ENCODE assay signal across 8 cellular contexts in the genomic region with DNA sequence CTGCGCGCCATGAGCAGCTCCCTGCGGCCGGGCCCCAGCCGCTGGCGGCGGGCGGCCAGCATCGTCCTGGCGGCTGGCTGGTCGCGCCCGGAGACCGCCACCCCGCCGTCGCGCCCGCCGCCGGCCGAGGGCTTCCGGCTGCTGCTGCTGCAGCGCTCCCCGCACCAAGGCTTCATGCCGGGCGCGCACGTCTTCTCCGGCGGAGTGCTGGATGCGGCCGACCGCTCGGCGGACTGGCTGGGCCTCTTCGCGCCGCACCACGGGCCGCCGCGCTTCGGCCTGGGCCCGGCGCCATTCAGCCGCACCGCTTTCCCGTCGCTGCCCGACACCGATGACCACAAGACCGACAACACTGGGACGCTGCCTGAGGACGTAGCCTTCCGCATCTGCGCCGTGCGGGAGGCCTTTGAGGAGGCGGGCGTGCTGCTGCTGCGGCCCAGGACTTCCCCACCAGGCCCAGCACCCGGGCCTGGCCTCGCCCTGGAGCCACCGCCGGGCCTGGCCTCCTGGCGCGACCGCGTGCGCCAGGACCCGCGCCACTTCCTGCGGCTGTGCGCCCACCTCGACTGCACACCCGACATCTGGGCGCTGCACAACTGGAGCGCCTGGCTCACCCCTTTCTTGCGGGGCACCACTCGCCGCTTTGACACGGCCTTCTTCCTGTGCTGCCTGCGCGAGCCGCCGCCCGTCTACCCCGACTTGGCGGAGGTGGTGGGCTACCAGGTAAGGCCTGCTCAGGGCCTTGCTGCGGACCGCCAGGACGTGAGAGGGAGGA. TPM values are rescaled to one million over a fixed set of nuclear protein-coding genes. Genes with fewer than 3 reads are reported as not detected.
DNase-seq lines count a peak whose midpoint lies in the region; ATAC-seq and TF ChIP-seq lines count a peak whose summit lies in the region.

No MANE protein-coding gene starts in this region.

- DNase-seq in AML-193 (lab: John Stamatoyannopoulos, UW) (peak; percentile 39 to 44), NT2/D1 (ENCODE audit: low read depth, low spot score) (no peak), foreskin fibroblast (peak; percentile 70 to 85), natural killer cell (peak; percentile 49), transverse colon (peak; percentile 66)
- peak; percentile 85 for DNase-seq in activated effector memory CD4-positive, alpha-beta T cell treated with anti-CD3 and anti-CD28 coated beads, Interleukin-2, amount 50 U/mL, for 16 hours

- H3K4me1 ChIP-seq in NT2/D1 (ENCODE audit: insufficient read depth, insufficient read length) (peaks cover 4% of the 10 kb centered on the region), transverse colon (peaks cover 22 to 51% (median 40%) of the 10 kb centered on the region in 4 donors)

- TF ChIP-seq CTCF in foreskin fibroblast (IDR thresholded peaks at IDR 0.05; ENCODE audit: low read depth, low read length) (no peak), natural killer cell (IDR thresholded peaks at IDR 0.05) (no peak), transverse colon (IDR thresholded peaks at IDR 0.05) (no peak)

- ATAC-seq in GM18867 (IDR thresholded peaks at IDR 0.05; ENCODE audit: unreplicated experiment) = peak; percentile 65
- peak; percentile 57 for ATAC-seq in HG03039 (IDR thresholded peaks at IDR 0.05; ENCODE audit: unreplicated experiment)
- ATAC-seq in natural killer cell = peak; percentile 54 to 81 (median 70)

- no peak for TF ChIP-seq POLR2A in transverse colon (IDR thresholded peaks at IDR 0.05)

- H3K36me3 ChIP-seq in NT2/D1 (ENCODE audit: insufficient read depth, insufficient read length, low read length) (peaks cover 10% of the 10 kb centered on the region), transverse colon (no peaks in the 10 kb centered on the region)

- H3K27me3 Mint-ChIP-seq in natural killer cell (ENCODE audit: low read depth in 2 of 2) = no peaks in the 10 kb centered on the region

- TF ChIP-seq EP300 in transverse colon (IDR thresholded peaks at IDR 0.05; ENCODE audit: low read depth) = no peak

- H3K9ac ChIP-seq in NT2/D1 (ENCODE audit: insufficient read length, low read depth) = peak overlapping the region; percentile 86

- H3K9me3 ChIP-seq in NT2/D1 (ENCODE audit: insufficient read depth, low read length) (peaks cover 10% of the 10 kb centered on the region; the same call in 1 of the 2 replicates), transverse colon (no peaks in the 10 kb centered on the region)

- H3K27me3 ChIP-seq in NT2/D1 (ENCODE audit: insufficient read depth, insufficient read length) = peaks cover 15% of the 10 kb centered on the region
- H3K27me3 ChIP-seq in transverse colon = no peaks in the 10 kb centered on the region

- peak overlapping the region; percentile 89 to 95 (median 90) for H3K27ac ChIP-seq in transverse colon

- intact Hi-C loops in natural killer cell (cut with micrococcal nuclease) = loop anchor here (2.0 kb wide), 2 partner anchors 17 to 55 kb away; a partner anchor contains a TSS
- intact Hi-C loops in transverse colon (cut with DNase I; ENCODE audit: low total_unique reads) = no loop called here

- peaks cover 50 to 51% of the 10 kb centered on the region in 2 donors for H3K4me1 Mint-ChIP-seq in natural killer cell

- no peaks in the 10 kb centered on the region for H3K36me3 Mint-ChIP-seq in natural killer cell

- H3K4me3 Mint-ChIP-seq in natural killer cell = peak overlapping the region; percentile 94

- H3K9me3 Mint-ChIP-seq in natural killer cell = peaks cover 0 to 3% of the 10 kb centered on the region in 2 donors

- H3K27ac Mint-ChIP-seq in natural killer cell = peak overlapping the region; percentile 88 to 90

- H3K4me3 ChIP-seq in NT2/D1 (ENCODE audit: insufficient read length, low read depth) = peak overlapping the region; percentile 68
- peak overlapping the region; percentile 56 to 61 for H3K4me3 ChIP-seq in foreskin fibroblast (ENCODE audit: low read depth in 1 of 2, low read length in 2 of 2)
- peak overlapping the region; percentile 58 to 86 (median 66) for H3K4me3 ChIP-seq in transverse colon

- 1% methylated on average over 30 of the region's 93 CpGs; no CpG with 5 or more reads in 1 of the 2 donors for WGBS in transverse colon (ENCODE audit: low coverage in 1 of 2), 2 donors

- in situ Hi-C loops in transverse colon (cut with MboI; ENCODE audit: low pct_ligation_motif_present in 1 of 4, low pct_unique_long_range_greater_than_20kb in 1 of 4, low sequenced_read_pairs in 3 of 4) = no loop called here

RNA-seq across cellular contexts. Expression of a gene that starts 0.5 kb away (rescaled TPM):
- total RNA-seq in natural killer cell (1 to 10 TPM; 6.4 to 9.6 (median 8.2) TPM), transverse colon (10 to 100 TPM in 3 of 4 donors, 1 to 10 TPM in 1; 4.2 to 15.2 (median 12.8) TPM)

RNA-seq across cellular contexts. Expression of a gene that starts 16.5 kb away (rescaled TPM):
- total RNA-seq in natural killer cell (under 1 TPM; 0.12 to 0.41 (median 0.40) TPM), transverse colon (under 1 TPM in 3 of 4 donors, not detected in 1; 0.14 to 0.60 (median 0.16) TPM)

RNA-seq across cellular contexts. Expression of a gene that starts 17.2 kb away (rescaled TPM):
- total RNA-seq in natural killer cell (10 to 100 TPM; 35.8 to 47.1 (median 40.8) TPM), transverse colon (10 to 100 TPM; 14.7 to 44.3 (median 34.6) TPM)

RNA-seq across cellular contexts. Expression of a gene that starts 27.4 kb away (rescaled TPM):
- total RNA-seq in natural killer cell (under 1 TPM in 2 of 3 donors, not detected in 1; 0.13 to 0.45 TPM), transverse colon (under 1 TPM in 1 of 4 donors, not detected in 3; 0.48 TPM)
